14 cellular contexts compared by ENCODE assay signal in genomic region chr20:51067792-51068191, GRCh38.
"Had no signal": no experiment of that assay in that cellular context is flagged by ENCODE, and none has a peak within 500 bp of the region (broad histone marks: within the 10 kb centered on the region; RNA-seq: fewer than 3 reads in every experiment).

No MANE protein-coding gene starts in this region.

- DNase-seq: activated CD4-positive, alpha-beta memory T cell treated with anti-CD3 and anti-CD28 coated beads, Interleukin-2, amount 10 ng/mL, durations not matched to agents 7 days and 5 days; activated CD4-positive, alpha-beta T cell treated with anti-CD3 and anti-CD28 coated beads for 36 hours; activated gamma-delta T cell; activated naive CD8-positive, alpha-beta T cell treated with anti-CD3 and anti-CD28 coated beads for 36 hours; activated T-cell treated with anti-CD3 and anti-CD28 coated beads, Interleukin-2, amount 50 U/mL, for 48 hours; cerebellar nuclear complex; glutamatergic neuron; immature natural killer cell; naive thymus-derived CD8-positive, alpha-beta T cell; stimulated activated CD4-positive, alpha-beta T cell treated with anti-CD3 and anti-CD28 coated beads, Interleukin-4, amount 100 ng/mL, for 4 hours; stimulated activated naive CD8-positive, alpha-beta T cell treated with anti-CD3 and anti-CD28 coated beads, Interleukin-15, amount 100 ng/mL, for 72 hours; T-helper 9 cell; WERI-Rb-1 had no signal

- ATAC-seq: activated CD4-positive, alpha-beta T cell treated with anti-CD3 and anti-CD28 coated beads for 36 hours; esophagus mucosa; naive thymus-derived CD8-positive, alpha-beta T cell; stimulated activated naive CD8-positive, alpha-beta T cell treated with anti-CD3 and anti-CD28 coated beads, Interleukin-15, amount 100 ng/mL, for 72 hours had no signal
